In the genomic region with DNA sequence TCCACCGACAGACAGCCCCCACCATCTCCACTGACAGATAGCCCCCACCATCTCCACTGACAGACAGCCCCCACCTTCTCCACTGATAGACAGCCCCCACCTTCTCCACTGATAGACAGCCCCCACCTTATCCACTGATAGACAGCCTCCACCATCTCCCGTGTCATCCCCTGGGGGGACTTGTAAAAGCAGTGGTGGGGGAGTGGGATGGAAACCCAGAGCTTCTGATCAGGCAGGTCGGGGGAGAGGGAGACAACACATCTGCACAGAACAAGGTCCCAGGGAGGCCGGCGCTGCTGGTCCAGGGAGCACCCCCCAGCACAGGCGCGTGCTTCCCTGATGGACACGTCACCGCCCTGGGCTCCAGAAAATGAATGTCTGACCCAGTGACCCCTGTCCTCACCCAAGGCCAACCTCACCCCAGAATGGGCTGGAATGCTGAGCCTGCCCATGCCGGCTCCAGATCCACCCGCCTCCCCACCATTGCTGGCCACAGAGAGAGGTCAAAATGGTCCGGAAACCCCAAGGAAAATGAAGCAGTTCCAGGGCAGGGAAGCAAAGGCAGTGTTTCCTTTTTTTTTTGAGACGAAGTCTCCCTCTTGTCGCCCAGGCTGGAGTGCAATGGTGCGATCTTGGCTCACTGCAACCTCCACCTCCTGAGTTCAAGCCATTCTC, we compare ENCODE assay signal across 8 cellular contexts.
DNase-seq lines count a peak whose midpoint lies in the region; ATAC-seq, FAIRE-seq and TF ChIP-seq lines count a peak whose summit lies in the region.
"Not testable (repeated sequence)": the region's sequence is repeated elsewhere in the genome, so short reads cannot be mapped to it uniquely, and the experiment has no call there.

No MANE protein-coding gene starts in this region.

- H3K9ac ChIP-seq in GM12878 (ENCODE audit: control insufficient read depth, insufficient read depth, low read length), result peak overlapping the region; percentile 11; the same call in 1 of the 2 replicates

- intact Hi-C loops in GM12878 (cut with micrococcal nuclease; ENCODE audit: unreplicated experiment), result not testable (repeated sequence)

- not testable (repeated sequence) for TF ChIP-seq CTCF in DOHH2 (IDR thresholded peaks at IDR 0.05; ENCODE audit: low read depth, low read length, poor library complexity, severe bottlenecking); Peyer's patch (IDR thresholded peaks at IDR 0.05); GM12878 (IDR thresholded peaks at IDR 0.05 in 2 of 3, conservative IDR thresholded peaks at IDR 0.05 in 1 of 3; ENCODE audit: control insufficient read depth in 2 of 3, extremely low read depth in 1 of 3, insufficient read depth in 1 of 3, low read depth in 3 of 3, low read length in 3 of 3); glutamatergic neuron (IDR thresholded peaks at IDR 0.05; ENCODE audit: partially characterized antibody, unreplicated experiment); mesothelial cell of epicardium (IDR thresholded peaks at IDR 0.05; ENCODE audit: unreplicated experiment); suprapubic skin (IDR thresholded peaks at IDR 0.05)

- peaks cover 32% of the 10 kb centered on the region for H4K20me1 ChIP-seq in DOHH2 (ENCODE audit: control insufficient read depth, insufficient read depth, low read depth, low read length)
- H4K20me1 ChIP-seq in GM12878 (ENCODE audit: control insufficient read depth, insufficient read depth), result not testable (repeated sequence)

- H3K4me2 ChIP-seq in DOHH2 (ENCODE audit: low read length) (peak overlapping the region; percentile 72), GM12878 (ENCODE audit: control insufficient read depth, insufficient read depth) (peak overlapping the region; percentile 86)

- H2AFZ ChIP-seq in GM12878 (ENCODE audit: control insufficient read depth, low read depth, low read length), result not testable (repeated sequence)

- POLR2A ChIA-PET in GM12878 (lab: Charles Lee), result interaction anchor here (0.5 kb wide), 1 partner anchor 684 kb away, joined by 3 read pairs; no protein-coding TSS in a partner anchor

- not testable (repeated sequence) for H3K36me3 Mint-ChIP-seq in glutamatergic neuron (ENCODE audit: unreplicated experiment); mesothelial cell of epicardium

- not testable (repeated sequence) for ATAC-seq in GM12878

- H3K27ac ChIP-seq in DOHH2 (ENCODE audit: low read depth, low read length), result peak overlapping the region; percentile 82
- peak overlapping the region; percentile 62 to 85 (median 68) for H3K27ac ChIP-seq in Peyer's patch
- peak overlapping the region; percentile 69 for H3K27ac ChIP-seq in GM12878 (ENCODE audit: control insufficient read depth, insufficient read depth)
- peak overlapping the region; percentile 65 for H3K27ac ChIP-seq in suprapubic skin

- peaks cover 96% of the 10 kb centered on the region for H3K79me2 ChIP-seq in DOHH2 (ENCODE audit: control insufficient read depth, low read length)
- peaks cover 85% of the 10 kb centered on the region for H3K79me2 ChIP-seq in GM12878 (ENCODE audit: control insufficient read depth, insufficient read depth, low read length)

- H3K4me1 Mint-ChIP-seq in glutamatergic neuron (ENCODE audit: low read depth, unreplicated experiment) (peaks cover 52% of the 10 kb centered on the region), mesothelial cell of epicardium (peaks cover 36% of the 10 kb centered on the region)

- DNase-seq in Peyer's patch, result peak; percentile 15 to 42 (median 37)
- peak; percentile 57 for DNase-seq in activated CD8-positive, alpha-beta memory T cell treated with anti-CD3 and anti-CD28 coated beads, Interleukin-2, amount 50 U/mL, for 48 hours
- not testable (repeated sequence) for DNase-seq in GM12878 (ENCODE audit: low read depth, low spot score)
- peak; percentile 19 for DNase-seq in glutamatergic neuron
- DNase-seq in mesothelial cell of epicardium (ENCODE audit: low spot score in 2 of 2, unreplicated experiment in 2 of 2), result peak in 1 of 2 experiments; percentile 37
- peak; percentile 79 for DNase-seq in renal cortical epithelial cell (ENCODE audit: low read depth)
- DNase-seq in suprapubic skin (ENCODE audit: low spot score in 2 of 2), result peak; percentile 67 to 80

- peaks cover 16% of the 10 kb centered on the region for H3K9me3 Mint-ChIP-seq in glutamatergic neuron (ENCODE audit: unreplicated experiment)
- not testable (repeated sequence) for H3K9me3 Mint-ChIP-seq in mesothelial cell of epicardium

- BruUV-seq in GM12878 (replicated peaks; lab: Mats Ljungman, UMichigan), result not testable (repeated sequence)

- H3K27me3 ChIP-seq in DOHH2 (ENCODE audit: control insufficient read depth, low read length); Peyer's patch; GM12878 (replicated peaks in 1 of 2; ENCODE audit: control insufficient read depth in 2 of 2, insufficient read depth in 2 of 2, low read length in 1 of 2); suprapubic skin: not testable (repeated sequence)

- RAD21 ChIA-PET in GM12878 (lab: Charles Lee; ENCODE audit: unreplicated experiment), result interaction anchor here (1.4 kb wide), 1 partner anchor 8 kb away, joined by 3 read pairs; no protein-coding TSS in a partner anchor

- FAIRE-seq in GM12878 (lab: Jason Lieb, UNC), result not testable (repeated sequence)

- WGBS in GM12878 (ENCODE audit: insufficient coverage, insufficient replicate concordance, low lambda C conversion rate, missing lambda C conversion rate), result 43% methylated on average over 15 of the region's 15 CpGs
- WGBS in suprapubic skin, result 74% methylated on average over 8 of the region's 15 CpGs

- H3K36me3 ChIP-seq in DOHH2 (ENCODE audit: control insufficient read depth, low read length) (peaks cover 46% of the 10 kb centered on the region), GM12878 (ENCODE audit: control insufficient read depth in 2 of 2, insufficient read depth in 2 of 2, low read length in 1 of 2) (peaks cover 9 to 17% of the 10 kb centered on the region in 2 experiments; a peak in 3 of 4 replicates)
- H3K36me3 ChIP-seq in Peyer's patch, suprapubic skin: not testable (repeated sequence)

- H3K9me2 ChIP-seq in DOHH2 (replicated peaks; ENCODE audit: control insufficient read depth, low read length), result not testable (repeated sequence)

- SMC1A ChIA-PET in GM12878 (lab: Charles Lee; ENCODE audit: uncharacterized antibody, unreplicated experiment), result not testable (repeated sequence)

- peaks cover 82% of the 10 kb centered on the region for H3K4me1 ChIP-seq in DOHH2 (ENCODE audit: control insufficient read depth, low read length)
- H3K4me1 ChIP-seq in Peyer's patch, result peaks cover 3 to 85% (median 20%) of the 10 kb centered on the region in 4 donors
- H3K4me1 ChIP-seq in GM12878 (ENCODE audit: control insufficient read depth, insufficient read depth, low read length), result peaks cover 40% of the 10 kb centered on the region
- H3K4me1 ChIP-seq in suprapubic skin, result peaks cover 75% of the 10 kb centered on the region

- H3K4me3 ChIP-seq in DOHH2 (ENCODE audit: low read length) (peak overlapping the region; percentile 60), GM12878 (peak overlapping the region; percentile 49)
- not testable (repeated sequence) for H3K4me3 ChIP-seq in Peyer's patch, suprapubic skin

- TF ChIP-seq RAD21 in GM12878 (IDR thresholded peaks at IDR 0.05; ENCODE audit: insufficient read depth, low read depth, low read length), result not testable (repeated sequence)

- not testable (repeated sequence) for H3K9me3 ChIP-seq in DOHH2 (ENCODE audit: control insufficient read depth, insufficient read depth, low read length); Peyer's patch; GM12878 (replicated peaks; ENCODE audit: control insufficient read depth, insufficient read depth, low read length); suprapubic skin

- CTCF ChIA-PET in GM12878 (lab: Yijun Ruan, JAX), result interaction anchor here (0.7 kb wide), 1 partner anchor 318 kb away, joined by 3 read pairs; no protein-coding TSS in a partner anchor

- TF ChIP-seq POLR2A in Peyer's patch (IDR thresholded peaks at IDR 0.05); GM12878 (IDR thresholded peaks at IDR 0.05; ENCODE audit: low read depth, low read length); suprapubic skin (IDR thresholded peaks at IDR 0.05): not testable (repeated sequence)

- in situ Hi-C loops in GM12878 (cut with MboI), result not testable (repeated sequence)

- not testable (repeated sequence) for TF ChIP-seq EP300 in GM12878 (IDR thresholded peaks at IDR 0.05; ENCODE audit: borderline replicate concordance in 1 of 2, control insufficient read depth in 1 of 2, low read depth in 2 of 2, low read length in 2 of 2); suprapubic skin (IDR thresholded peaks at IDR 0.05)

- peaks cover 21% of the 10 kb centered on the region for H3F3A ChIP-seq in DOHH2 (ENCODE audit: control insufficient read depth, insufficient read depth)

- peak overlapping the region; percentile 69 for H3K4me3 Mint-ChIP-seq in glutamatergic neuron (ENCODE audit: unreplicated experiment)
- H3K4me3 Mint-ChIP-seq in mesothelial cell of epicardium, result not testable (repeated sequence)

- H3K27ac Mint-ChIP-seq in glutamatergic neuron (ENCODE audit: unreplicated experiment), result peak overlapping the region; percentile 80
- H3K27ac Mint-ChIP-seq in mesothelial cell of epicardium, result peak overlapping the region; percentile 82

- H3K27me3 Mint-ChIP-seq in glutamatergic neuron (ENCODE audit: unreplicated experiment), result peaks cover 22% of the 10 kb centered on the region
- not testable (repeated sequence) for H3K27me3 Mint-ChIP-seq in mesothelial cell of epicardium (ENCODE audit: low read depth)
